31 cellular contexts compared by ENCODE assay signal in genomic region chr10:32232378-32232777, GRCh38.
DNase-seq lines count a peak whose midpoint lies in the region; ATAC-seq and TF ChIP-seq lines count a peak whose summit lies in the region.
"Had no signal": no experiment of that assay in that cellular context is flagged by ENCODE, and none has a peak within 500 bp of the region (broad histone marks: within the 10 kb centered on the region; RNA-seq: fewer than 3 reads in every experiment).

No MANE protein-coding gene starts in this region.

- no peaks in the 10 kb centered on the region; the same call in 1 of the 2 replicates for H3K4me1 ChIP-seq in Caco-2
- no peaks in the 10 kb centered on the region for H3K4me1 ChIP-seq in left lung
- H3K4me1 ChIP-seq: BE2C, gastrocnemius medialis, parathyroid adenoma, SJSA1 had no signal

- no peaks in the 10 kb centered on the region for H3K4me1 Mint-ChIP-seq in Caco-2 (ENCODE audit: low read depth, unreplicated experiment)
- H3K4me1 Mint-ChIP-seq: CD8-positive, alpha-beta memory T cell; neural crest cell had no signal

- H3K36me3 ChIP-seq in Caco-2 (ENCODE audit: control insufficient read depth, insufficient read depth, low read length): no peaks in the 10 kb centered on the region
- no peaks in the 10 kb centered on the region for H3K36me3 ChIP-seq in left lung
- H3K36me3 ChIP-seq: BE2C, gastrocnemius medialis, SJSA1, WERI-Rb-1 had no signal

- intact Hi-C loops in Caco-2 (cut with micrococcal nuclease; ENCODE audit: unreplicated experiment): no loop called here
- intact Hi-C loops in left lung (cut with DNase I): no loop called here
- intact Hi-C loops in posterior vena cava (cut with DNase I): no loop called here

- POLR2A ChIA-PET in Caco-2 (lab: Charles Lee): no interaction called here

- DNase-seq in Caco-2: peak; percentile 56 to 64
- DNase-seq in SW480 (ENCODE audit: low spot score): peak; percentile 20
- DNase-seq in left lung: no peak
- DNase-seq in stimulated activated CD8-positive, alpha-beta memory T cell treated with anti-CD3 and anti-CD28 coated beads, Interleukin-4, amount 100 ng/mL, for 48 hours: no peak
- no peak for DNase-seq in posterior vena cava (ENCODE audit: low spot score)
- no peak for DNase-seq in dedifferentiated amniotic fluid mesenchymal stem cell (ENCODE audit: extremely low spot score)
- DNase-seq: activated CD4-positive, alpha-beta T cell treated with anti-CD3 and anti-CD28 coated beads, Interleukin-2, amount 50 U/mL, for 1 hour; activated effector memory CD4-positive, alpha-beta T cell treated with Interleukin-2 at 50 U/mL for 16 hours; activated T-cell treated with anti-CD3 and anti-CD28 coated beads, Interleukin-2, amount 50 U/mL, for 1 hour; aorta; BE2C; CD8-positive, alpha-beta memory T cell; DMS153; gastrocnemius medialis; IMR-90; mesenchymal stem cell; MV-4-11; NCI-H1694 treated with DMSO at 0.1 percent for 48 hours; NCI-H82; right cardiac atrium; RPMI8226; stimulated activated naive CD8-positive, alpha-beta T cell treated with anti-CD3 and anti-CD28 coated beads, Interleukin-15, Interleukin-2, amounts not matched to agents 100 U/mL and 50 U/mL, for 24 hours; T1000; WERI-Rb-1 had no signal

- H3K4me3 Mint-ChIP-seq in Caco-2 (ENCODE audit: unreplicated experiment): no peak overlapping the region
- H3K4me3 Mint-ChIP-seq: activated naive CD8-positive, alpha-beta T cell; CD8-positive, alpha-beta memory T cell; neural crest cell had no signal

- no peaks in the 10 kb centered on the region for H3K36me3 Mint-ChIP-seq in Caco-2 (ENCODE audit: insufficient read depth, unreplicated experiment)
- H3K36me3 Mint-ChIP-seq: activated naive CD8-positive, alpha-beta T cell; CD8-positive, alpha-beta memory T cell had no signal

- TF ChIP-seq RAD21 in Ishikawa (IDR thresholded peaks at IDR 0.05; ENCODE audit: low read depth): no peak

- H3K27ac ChIP-seq in left lung: no peak overlapping the region
- H3K27ac ChIP-seq: gastrocnemius medialis, parathyroid adenoma, SJSA1, WERI-Rb-1 had no signal

- TF ChIP-seq EP300 in Ishikawa (IDR thresholded peaks at IDR 0.05; ENCODE audit: borderline replicate concordance): no peak

- H3K27ac Mint-ChIP-seq in Caco-2 (ENCODE audit: unreplicated experiment): no peak overlapping the region
- H3K27ac Mint-ChIP-seq: activated naive CD8-positive, alpha-beta T cell; CD8-positive, alpha-beta memory T cell had no signal

- H3K9me3 Mint-ChIP-seq in Caco-2 (ENCODE audit: unreplicated experiment): peaks cover 16% of the 10 kb centered on the region
- H3K9me3 Mint-ChIP-seq: CD8-positive, alpha-beta memory T cell; neural crest cell had no signal

- H3K27me3 Mint-ChIP-seq in Caco-2 (ENCODE audit: insufficient read depth, unreplicated experiment): no peaks in the 10 kb centered on the region
- H3K27me3 Mint-ChIP-seq: activated naive CD8-positive, alpha-beta T cell had no signal

- CTCF ChIA-PET in Caco-2 (lab: Charles Lee): no interaction called here

- no peaks in the 10 kb centered on the region for H3K27me3 ChIP-seq in Caco-2 (replicated peaks; ENCODE audit: control insufficient read depth, insufficient read depth, low read length)
- H3K27me3 ChIP-seq in left lung: no peaks in the 10 kb centered on the region
- H3K27me3 ChIP-seq: BE2C, gastrocnemius medialis, SJSA1 had no signal

- H3K4me3 ChIP-seq in Caco-2 (ENCODE audit: low read depth, low read length) (no peak overlapping the region), left lung (no peak overlapping the region)
- H3K4me3 ChIP-seq: gastrocnemius medialis, SJSA1, smooth muscle cell had no signal

- ATAC-seq in left lung: peak; percentile 68
- ATAC-seq: gastrocnemius medialis; left lobe of liver; right cardiac atrium; stimulated activated naive CD8-positive, alpha-beta T cell treated with anti-CD3 and anti-CD28 coated beads, Interleukin-15, Interleukin-2, amounts not matched to agents 100 U/mL and 50 U/mL, for 24 hours had no signal

- TF ChIP-seq CTCF in Caco-2 (IDR thresholded peaks at IDR 0.05; ENCODE audit: insufficient read depth in 1 of 2, low read depth in 1 of 2, low read length in 1 of 2, severe bottlenecking in 1 of 2, unreplicated experiment in 1 of 2) (no peak), left lung (IDR thresholded peaks at IDR 0.05) (no peak)

- H3K9me3 ChIP-seq in Caco-2 (0 out of 2 replicates have a peak, but pooled peaks cover 6% of the 10 kb centered on the region), left lung (no peaks in the 10 kb centered on the region)
- H3K9me3 ChIP-seq: BE2C, gastrocnemius medialis, SJSA1 had no signal

- BruUV-seq in Caco-2 (replicated peaks; lab: Mats Ljungman, UMichigan): no TSS peak

TF ChIP-seq in Ishikawa, 13 proteins besides CTCF, POLR2A, EP300 and RAD21:
- TF ChIP-seq TEAD4 (IDR thresholded peaks at IDR 0.05) (peak; percentile 23; the same call in 1 of the 2 replicates), TAF1 (IDR thresholded peaks at IDR 0.05; ENCODE audit: low read depth) (no peak)

Comparison
In these comparisons a context has a peak if more than half of its experiments do, and no peak if none do; other contexts are left out.
1. DNase-seq: peak in Caco-2 (2 of 2) and SW480 (single experiment); none in left lung (0 of 2), stimulated activated CD8-positive, alpha-beta memory T cell treated with anti-CD3 and anti-CD28 coated beads, Interleukin-4, amount 100 ng/mL, for 48 hours (single experiment), posterior vena cava (single experiment) and dedifferentiated amniotic fluid mesenchymal stem cell (single experiment).